Comparison of ENCODE assay signal across 6 cellular contexts in genomic region chr1:98107256-98107655, GRCh38.
"Had no signal": no experiment of that assay in that cellular context is flagged by ENCODE, and none has a peak within 500 bp of the region (broad histone marks: within the 10 kb centered on the region; RNA-seq: fewer than 3 reads in every experiment).

No MANE protein-coding gene starts in this region.

- H3K4me3 ChIP-seq: K562 had no signal

- DNase-seq: IMR-90, KBM-7, KG1 had no signal

- FAIRE-seq: HTR-8/SVneo, K562 had no signal

- H3K27ac ChIP-seq: HL-60 had no signal

- ATAC-seq: K562 had no signal
